In the genomic region with DNA sequence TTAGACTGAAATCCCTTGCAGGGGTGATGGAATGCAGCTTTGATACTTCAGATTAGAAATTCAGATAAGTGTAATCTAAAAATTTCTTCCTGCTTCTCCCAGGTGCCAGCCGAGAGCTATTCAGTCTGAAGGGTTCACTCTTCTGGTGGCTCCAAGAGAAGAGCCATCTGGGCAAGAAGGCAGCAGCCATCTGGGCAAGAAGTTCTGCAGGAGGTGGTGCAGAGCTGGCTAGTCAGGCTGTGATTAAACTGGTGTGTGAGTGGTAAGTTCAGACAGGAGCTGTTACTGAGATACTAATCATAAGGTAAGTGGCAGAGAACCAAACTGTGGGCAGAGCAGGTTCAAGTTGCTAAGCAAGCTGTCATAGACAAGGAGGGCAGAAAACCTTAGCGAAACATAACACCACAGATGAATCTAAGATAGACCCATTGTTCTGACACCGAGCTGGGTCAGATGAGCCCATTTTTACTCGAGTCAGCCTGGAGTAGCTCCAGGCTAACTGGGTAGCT, we compare ENCODE assay signal across 21 cellular contexts. TPM values are rescaled to one million over a fixed set of nuclear protein-coding genes. Genes with fewer than 3 reads are reported as not detected.
DNase-seq lines count a peak whose midpoint lies in the region; ATAC-seq and TF ChIP-seq lines count a peak whose summit lies in the region.
"Had no signal": no experiment of that assay in that cellular context is flagged by ENCODE, and none has a peak within 500 bp of the region (broad histone marks: within the 10 kb centered on the region; RNA-seq: fewer than 3 reads in every experiment).

No MANE protein-coding gene starts in this region.

- H3K27me3 ChIP-seq in SK-N-SH (ENCODE audit: insufficient read depth): no peaks in the 10 kb centered on the region
- H3K27me3 ChIP-seq in endodermal cell (ENCODE audit: control insufficient read depth, insufficient read depth, low read length, poor library complexity, severe bottlenecking): no peaks in the 10 kb centered on the region
- H3K27me3 ChIP-seq: BLaER1 had no signal

- H3K9me3 Mint-ChIP-seq in endodermal cell: peaks cover 5% of the 10 kb centered on the region
- H3K9me3 Mint-ChIP-seq in stimulated activated memory B cell treated with anti-CD40 and anti-IgM and Interleukin-4, amounts not matched to agents 10 μg/mL and 1 μg/mL and 100 μg/mL, for 72 hours: no peaks in the 10 kb centered on the region
- H3K9me3 Mint-ChIP-seq: mesothelial cell of epicardium, natural killer cell had no signal

- no peak overlapping the region for H3K4me2 ChIP-seq in SK-N-SH
- H3K4me2 ChIP-seq: BLaER1 had no signal

- peaks cover 2% of the 10 kb centered on the region for H3K27me3 Mint-ChIP-seq in endodermal cell (ENCODE audit: insufficient read depth)
- H3K27me3 Mint-ChIP-seq in stimulated activated memory B cell treated with anti-CD40 and anti-IgM and Interleukin-4, amounts not matched to agents 10 μg/mL and 1 μg/mL and 100 μg/mL, for 72 hours: no peaks in the 10 kb centered on the region

- POLR2A ChIA-PET in SK-N-SH (lab: Yijun Ruan, JAX): interaction anchor here (1.2 kb wide), 1 partner anchor 14 kb away, joined by 3 read pairs; no protein-coding TSS in a partner anchor

- no peak overlapping the region for H3K4me3 Mint-ChIP-seq in endodermal cell
- no peak overlapping the region for H3K4me3 Mint-ChIP-seq in stimulated activated memory B cell treated with anti-CD40 and anti-IgM and Interleukin-4, amounts not matched to agents 10 μg/mL and 1 μg/mL and 100 μg/mL, for 72 hours
- H3K4me3 Mint-ChIP-seq: activated CD8-positive, alpha-beta memory T cell treated with anti-CD3 and anti-CD28 coated beads, Interleukin-2, amount 10 ng/mL, durations not matched to agents 7 days and 5 days; mesothelial cell of epicardium; natural killer cell had no signal

- H4K20me1 ChIP-seq in SK-N-SH (ENCODE audit: insufficient read depth): no peaks in the 10 kb centered on the region
- H4K20me1 ChIP-seq: BLaER1 had no signal

- H3K9me3 ChIP-seq in SK-N-SH (no peaks in the 10 kb centered on the region), endodermal cell (ENCODE audit: control insufficient read depth, low read length) (no peaks in the 10 kb centered on the region)
- H3K9me3 ChIP-seq: adrenal gland, BLaER1 had no signal

- TF ChIP-seq RAD21 in SK-N-SH (IDR thresholded peaks at IDR 0.05; ENCODE audit: low read length): no peak

- H3K9ac ChIP-seq in SK-N-SH (no peak overlapping the region), endodermal cell (ENCODE audit: extremely low read depth, low read length, poor library complexity, severe bottlenecking) (no peak overlapping the region)
- H3K9ac ChIP-seq: BLaER1 had no signal

- H3K79me2 ChIP-seq in SK-N-SH (ENCODE audit: insufficient read depth): no peaks in the 10 kb centered on the region

- no peak overlapping the region for H3K27ac Mint-ChIP-seq in endodermal cell
- H3K27ac Mint-ChIP-seq in stimulated activated memory B cell treated with anti-CD40 and anti-IgM and Interleukin-4, amounts not matched to agents 10 μg/mL and 1 μg/mL and 100 μg/mL, for 72 hours: no peak overlapping the region
- H3K27ac Mint-ChIP-seq: activated CD8-positive, alpha-beta memory T cell treated with anti-CD3 and anti-CD28 coated beads, Interleukin-2, amount 10 ng/mL, durations not matched to agents 7 days and 5 days; mesothelial cell of epicardium; natural killer cell had no signal

- DNase-seq in SK-N-SH (no peak), NCI-H524 (lab: John Stamatoyannopoulos, UW) (peak; percentile 79 to 92), endodermal cell (no peak), GM03348 (ENCODE audit: low spot score) (no peak), HK-2 (ENCODE audit: unreplicated experiment) (no peak)
- DNase-seq: activated CD4-positive, alpha-beta T cell treated with anti-CD3 and anti-CD28 coated beads for 48 hours; activated CD8-positive, alpha-beta memory T cell treated with anti-CD3 and anti-CD28 coated beads, Interleukin-2, amount 10 ng/mL, durations not matched to agents 7 days and 5 days; activated effector memory CD4-positive, alpha-beta T cell treated with anti-CD3 and anti-CD28 coated beads, Interleukin-2, amount 50 U/mL, for 16 hours; adrenal gland; kidney glomerular epithelial cell; natural killer cell; NCI-H1436 treated with DMSO at 0.1 percent for 48 hours; right cardiac atrium; SHP77 treated with DMSO at 0.1 percent for 48 hours; substantia nigra; T-helper 1 cell had no signal

- no peaks in the 10 kb centered on the region; a peak in 1 of 4 replicates for H3K4me1 ChIP-seq in SK-N-SH (ENCODE audit: control insufficient read depth in 1 of 2, insufficient read depth in 2 of 2, low read depth in 1 of 2, low read length in 1 of 2)
- H3K4me1 ChIP-seq in endodermal cell (ENCODE audit: control insufficient read depth, insufficient read depth, low read length): peaks cover 6% of the 10 kb centered on the region
- H3K4me1 ChIP-seq: adrenal gland, BLaER1 had no signal

- H3K36me3 Mint-ChIP-seq in endodermal cell (ENCODE audit: low read depth): no peaks in the 10 kb centered on the region
- H3K36me3 Mint-ChIP-seq in stimulated activated memory B cell treated with anti-CD40 and anti-IgM and Interleukin-4, amounts not matched to agents 10 μg/mL and 1 μg/mL and 100 μg/mL, for 72 hours: no peaks in the 10 kb centered on the region
- H3K36me3 Mint-ChIP-seq: activated CD8-positive, alpha-beta memory T cell treated with anti-CD3 and anti-CD28 coated beads, Interleukin-2, amount 10 ng/mL, durations not matched to agents 7 days and 5 days; mesothelial cell of epicardium; natural killer cell had no signal

- H3K9me2 ChIP-seq in SK-N-SH: no peaks in the 10 kb centered on the region

- 78% methylated on average over 2 of the region's 4 CpGs for WGBS in SK-N-SH (ENCODE audit: low lambda C conversion rate)
- WGBS in endodermal cell (ENCODE audit: insufficient coverage in 1 of 2, insufficient read length in 1 of 2), 2 experiments: 63 to 80% methylated on average over 4 of the region's 4 CpGs

- H3K4me3 ChIP-seq in SK-N-SH (ENCODE audit: low read depth in 2 of 2, low read length in 1 of 2) (no peak overlapping the region), endodermal cell (ENCODE audit: low read length) (peak overlapping the region; percentile 26)
- H3K4me3 ChIP-seq: adrenal gland, BLaER1 had no signal

- no peak overlapping the region for H2AFZ ChIP-seq in SK-N-SH (ENCODE audit: low read depth)

- CTCF ChIA-PET in SK-N-SH (lab: Yijun Ruan, JAX): interaction anchor here (1.3 kb wide), 2 partner anchors 14 to 19 kb away, joined by 3 to 4 read pairs; partner anchors contain the start of gene TP53BP2

- H3K27ac ChIP-seq in SK-N-SH (ENCODE audit: low read depth in 2 of 2, low read length in 1 of 2) (no peak overlapping the region), endodermal cell (ENCODE audit: low read depth, low read length) (no peak overlapping the region)
- H3K27ac ChIP-seq: adrenal gland, BLaER1 had no signal

- no peak for TF ChIP-seq EP300 in SK-N-SH (IDR thresholded peaks at IDR 0.05; ENCODE audit: borderline replicate concordance in 1 of 2, low read depth in 1 of 2, low read length in 1 of 2)

- H3F3A ChIP-seq in SK-N-SH (replicated peaks; ENCODE audit: insufficient read depth): no peaks in the 10 kb centered on the region

- H3K36me3 ChIP-seq in SK-N-SH (replicated peaks in 1 of 2; ENCODE audit: control insufficient read depth in 1 of 2, insufficient read depth in 2 of 2, low read length in 1 of 2) (no peaks in the 10 kb centered on the region), endodermal cell (ENCODE audit: control insufficient read depth, insufficient read depth, low read length) (no peaks in the 10 kb centered on the region)
- H3K36me3 ChIP-seq: adrenal gland, BLaER1 had no signal

- H3K4me1 Mint-ChIP-seq in endodermal cell: peaks cover 19% of the 10 kb centered on the region
- no peaks in the 10 kb centered on the region for H3K4me1 Mint-ChIP-seq in stimulated activated memory B cell treated with anti-CD40 and anti-IgM and Interleukin-4, amounts not matched to agents 10 μg/mL and 1 μg/mL and 100 μg/mL, for 72 hours
- H3K4me1 Mint-ChIP-seq: activated CD8-positive, alpha-beta memory T cell treated with anti-CD3 and anti-CD28 coated beads, Interleukin-2, amount 10 ng/mL, durations not matched to agents 7 days and 5 days; natural killer cell had no signal

- ATAC-seq in SK-N-SH treated with all-trans-retinoic acid at 6 μM for 48 hours: peak; percentile 52
- peak; percentile 34 for ATAC-seq in stimulated activated memory B cell treated with anti-CD40 and anti-IgM and Interleukin-4, amounts not matched to agents 10 μg/mL and 1 μg/mL and 100 μg/mL, for 72 hours
- no peak for ATAC-seq in GM19467 (IDR thresholded peaks at IDR 0.05; ENCODE audit: unreplicated experiment)
- ATAC-seq: activated CD8-positive, alpha-beta memory T cell treated with anti-CD3 and anti-CD28 coated beads, Interleukin-2, amount 10 ng/mL, durations not matched to agents 7 days and 5 days; natural killer cell; right cardiac atrium had no signal

- TF ChIP-seq CTCF in SK-N-SH (IDR thresholded peaks at IDR 0.05): no peak
- TF ChIP-seq CTCF in endodermal cell (conservative IDR thresholded peaks at IDR 0.05): no peak

TF ChIP-seq in SK-N-SH, 30 proteins besides CTCF, POLR2A, EP300 and RAD21 (continues in another document):
- no peak for TF ChIP-seq GATA2 (CRISPR knock-in tag; IDR thresholded peaks at IDR 0.05)
- TF ChIP-seq, protein P1, sequence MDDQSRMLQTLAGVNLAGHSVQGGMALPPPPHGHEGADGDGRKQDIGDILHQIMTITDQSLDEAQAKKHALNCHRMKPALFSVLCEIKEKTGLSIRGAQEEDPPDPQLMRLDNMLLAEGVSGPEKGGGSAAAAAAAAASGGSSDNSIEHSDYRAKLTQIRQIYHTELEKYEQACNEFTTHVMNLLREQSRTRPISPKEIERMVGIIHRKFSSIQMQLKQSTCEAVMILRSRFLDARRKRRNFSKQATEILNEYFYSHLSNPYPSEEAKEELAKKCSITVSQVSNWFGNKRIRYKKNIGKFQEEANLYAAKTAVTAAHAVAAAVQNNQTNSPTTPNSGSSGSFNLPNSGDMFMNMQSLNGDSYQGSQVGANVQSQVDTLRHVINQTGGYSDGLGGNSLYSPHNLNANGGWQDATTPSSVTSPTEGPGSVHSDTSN (IDR thresholded peaks at IDR 0.05): no peak

RNA-seq across cellular contexts. Expression of gene TP53BP2, which starts 14.4 kb away (rescaled TPM):
- 11.4 and 14.8 TPM in 2 replicates for polyA plus RNA-seq in SK-N-SH (2012; rRNA removed)
- polyA plus RNA-seq in SK-N-SH (2012; cell fraction: cytosol; rRNA removed): 13.5 and 13.9 TPM in 2 replicates
- 14.2 and 19.2 TPM in 2 replicates for polyA plus RNA-seq in SK-N-SH (2012; cell fraction: nucleus; rRNA removed)
- 10 to 100 TPM; 53.6 to 59.8 TPM for total RNA-seq in endodermal cell
- polyA plus RNA-seq in endodermal cell (2013, experiment 1 of 2): 40.4 TPM
- 41.3 TPM for polyA plus RNA-seq in endodermal cell (2013, experiment 2 of 2)

Comparison
In these comparisons a context has a peak if more than half of its experiments do, and no peak if none do; other contexts are left out.
1. DNase-seq: peak in NCI-H524 (2 of 2); none in SK-N-SH (single experiment), endodermal cell (single experiment), GM03348 (single experiment) and HK-2 (single experiment).